Comparison of ENCODE assay signal across 9 cellular contexts in the genomic region with DNA sequence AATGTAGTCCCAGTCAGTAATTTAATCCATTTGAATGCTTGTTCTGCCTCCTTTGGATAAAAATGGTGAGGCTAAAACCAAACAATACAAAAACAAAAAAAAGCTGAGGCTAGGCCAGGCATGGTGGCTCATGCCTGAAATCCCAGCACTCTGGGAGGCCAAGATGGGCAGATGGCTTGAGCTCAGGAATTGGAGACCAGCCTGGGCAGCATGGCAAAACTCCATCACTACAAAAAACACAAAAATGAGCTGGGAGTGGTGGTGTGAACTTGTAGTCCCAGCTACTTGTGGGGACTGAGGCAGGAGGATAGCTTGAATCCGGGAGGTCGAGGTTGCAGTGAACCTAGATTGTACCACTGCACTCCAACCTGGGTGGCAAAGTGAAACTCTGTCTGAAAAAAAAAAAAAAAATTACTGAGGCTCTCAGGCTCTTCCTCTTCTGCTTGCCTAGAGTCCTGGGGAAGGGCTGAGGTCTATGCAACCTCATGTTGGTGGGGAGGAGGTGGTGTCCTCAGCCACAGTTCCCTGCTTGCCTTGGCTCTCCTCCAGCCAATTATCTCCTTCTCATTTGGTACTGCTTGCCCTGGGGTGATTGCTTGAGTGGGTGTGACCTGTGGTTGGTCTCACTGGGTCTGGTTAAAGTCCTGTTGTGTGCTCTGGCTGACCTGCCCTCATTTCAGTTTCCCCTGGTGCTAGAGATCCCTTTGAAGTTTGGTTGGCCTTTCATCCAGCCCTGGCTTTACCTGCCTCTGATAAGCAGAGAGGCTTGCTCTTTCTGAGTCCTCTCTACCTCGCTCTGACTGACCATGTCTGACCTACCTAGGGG. TPM values are rescaled to one million over a fixed set of nuclear protein-coding genes. Genes with fewer than 3 reads are reported as not detected.
DNase-seq lines count a peak whose midpoint lies in the region; ATAC-seq and TF ChIP-seq lines count a peak whose summit lies in the region.
"Had no signal": no experiment of that assay in that cellular context is flagged by ENCODE, and none has a peak within 500 bp of the region (broad histone marks: within the 10 kb centered on the region; RNA-seq: fewer than 3 reads in every experiment).

No MANE protein-coding gene starts in this region.

- TF ChIP-seq CTCF in GM12864 (IDR thresholded peaks at IDR 0.05; ENCODE audit: low read depth, low read length, missing control alignments), result no peak
- no peak for TF ChIP-seq CTCF in psoas muscle (IDR thresholded peaks at IDR 0.05)
- TF ChIP-seq CTCF in suprapubic skin (IDR thresholded peaks at IDR 0.05), result no peak

- peak overlapping the region; percentile 67 for H3K27ac Mint-ChIP-seq in activated CD4-positive, alpha-beta memory T cell treated with anti-CD3 and anti-CD28 coated beads for 36 hours

- no peaks in the 10 kb centered on the region for H3K9me3 Mint-ChIP-seq in activated CD4-positive, alpha-beta memory T cell treated with anti-CD3 and anti-CD28 coated beads for 36 hours

- ATAC-seq in GM21390 (IDR thresholded peaks at IDR 0.05; ENCODE audit: unreplicated experiment), result peak; percentile 86
- ATAC-seq in HG03520 (IDR thresholded peaks at IDR 0.05; ENCODE audit: unreplicated experiment), result peak; percentile 75
- no peak for ATAC-seq in psoas muscle

- CTCF ChIA-PET in activated CD4-positive, alpha-beta memory T cell treated with anti-CD3 and anti-CD28 coated beads for 36 hours (lab: Charles Lee), result interaction anchor here (1.0 kb wide), 1 partner anchor 31 kb away, joined by 6 read pairs; no protein-coding TSS in a partner anchor

- H3K27me3 ChIP-seq in psoas muscle (ENCODE audit: insufficient read depth in 3 of 3, low read length in 2 of 3), result no peaks in the 10 kb centered on the region
- no peaks in the 10 kb centered on the region for H3K27me3 ChIP-seq in suprapubic skin

- intact Hi-C loops in activated CD4-positive, alpha-beta memory T cell treated with anti-CD3 and anti-CD28 coated beads for 36 hours (cut with micrococcal nuclease), result loop anchor here (2.0 kb wide), 1 partner anchor 19 kb away; no protein-coding TSS in a partner anchor
- intact Hi-C loops in psoas muscle (cut with DNase I), result no loop called here

- H3K4me1 ChIP-seq in psoas muscle (no peaks in the 10 kb centered on the region), suprapubic skin (peaks cover 9% of the 10 kb centered on the region)

- 87 to 94% (median 88%) methylated on average over 3 of the region's 3 CpGs for WGBS in psoas muscle, 3 donors
- WGBS in suprapubic skin, result 89% methylated on average over 3 of the region's 3 CpGs

- H3K36me3 ChIP-seq in psoas muscle (ENCODE audit: insufficient read depth in 1 of 2, low read depth in 1 of 2), result no peaks in the 10 kb centered on the region
- H3K36me3 ChIP-seq in suprapubic skin, result no peaks in the 10 kb centered on the region

- DNase-seq in GM12864 (ENCODE audit: low read depth), result peak; percentile 24
- peak; percentile 49 for DNase-seq in activated CD4-positive, alpha-beta memory T cell treated with anti-CD3 and anti-CD28 coated beads for 36 hours
- DNase-seq in renal cortical epithelial cell (ENCODE audit: low read depth), result peak; percentile 88
- no peak for DNase-seq in psoas muscle
- DNase-seq in AG20443 (ENCODE audit: low spot score), result no peak
- DNase-seq in suprapubic skin (ENCODE audit: low spot score in 2 of 2), result no peak

- TF ChIP-seq EP300 in suprapubic skin (IDR thresholded peaks at IDR 0.05), result no peak

- H3K9me3 ChIP-seq in psoas muscle (no peaks in the 10 kb centered on the region), suprapubic skin (no peaks in the 10 kb centered on the region)

- H3K4me3 Mint-ChIP-seq in activated CD4-positive, alpha-beta memory T cell treated with anti-CD3 and anti-CD28 coated beads for 36 hours, result no peak overlapping the region

- H3K27ac ChIP-seq in psoas muscle (no peak overlapping the region), suprapubic skin (no peak overlapping the region)

- no peaks in the 10 kb centered on the region for H3K27me3 Mint-ChIP-seq in activated CD4-positive, alpha-beta memory T cell treated with anti-CD3 and anti-CD28 coated beads for 36 hours

- no peaks in the 10 kb centered on the region for H3K36me3 Mint-ChIP-seq in activated CD4-positive, alpha-beta memory T cell treated with anti-CD3 and anti-CD28 coated beads for 36 hours

- H3K4me1 Mint-ChIP-seq in activated CD4-positive, alpha-beta memory T cell treated with anti-CD3 and anti-CD28 coated beads for 36 hours (ENCODE audit: low read depth), result peaks cover 66% of the 10 kb centered on the region

- H3K4me3 ChIP-seq in GM12864 (ENCODE audit: low read depth, low read length), result no peak overlapping the region
- H3K4me3 ChIP-seq in psoas muscle, result no peak overlapping the region
- no peak overlapping the region for H3K4me3 ChIP-seq in suprapubic skin
- H3K4me3 ChIP-seq: skin epidermis had no signal

- no peak for TF ChIP-seq POLR2A in suprapubic skin (IDR thresholded peaks at IDR 0.05)

- POLR2A ChIA-PET in activated CD4-positive, alpha-beta memory T cell treated with anti-CD3 and anti-CD28 coated beads for 36 hours (lab: Charles Lee), result interaction anchor here (0.6 to 1.0 kb wide), 3 partner anchors 35 to 79 kb away, joined by 3 to 6 read pairs (median 3); no protein-coding TSS in a partner anchor

RNA-seq across cellular contexts. Expression of a gene that starts 20.9 kb away (rescaled TPM):
- total RNA-seq in activated CD4-positive, alpha-beta memory T cell treated with anti-CD3 and anti-CD28 coated beads for 36 hours, result 100 to 1,000 TPM; 134 to 140 TPM
- total RNA-seq in renal cortical epithelial cell (6.8 and 8.2 TPM in 2 replicates), psoas muscle (10 to 100 TPM; 22.3 to 35.7 (median 25.0) TPM), suprapubic skin (10 to 100 TPM; 11.4 to 50.6 (median 26.0) TPM)
- polyA plus RNA-seq in psoas muscle, result 10 to 100 TPM; 21.9 to 26.6 (median 25.8) TPM

Comparison
In these comparisons a context has a peak if more than half of its experiments do, and no peak if none do; other contexts are left out.
1. DNase-seq: peak in GM12864 (single experiment), activated CD4-positive, alpha-beta memory T cell treated with anti-CD3 and anti-CD28 coated beads for 36 hours (single experiment) and renal cortical epithelial cell (single experiment); none in psoas muscle (0 of 2), AG20443 (single experiment) and suprapubic skin (0 of 2).
2. ATAC-seq: peak in GM21390 (single experiment) and HG03520 (single experiment); none in psoas muscle (0 of 4).